Comparison of ENCODE assay signal across 1 cellular context in the genomic region with DNA sequence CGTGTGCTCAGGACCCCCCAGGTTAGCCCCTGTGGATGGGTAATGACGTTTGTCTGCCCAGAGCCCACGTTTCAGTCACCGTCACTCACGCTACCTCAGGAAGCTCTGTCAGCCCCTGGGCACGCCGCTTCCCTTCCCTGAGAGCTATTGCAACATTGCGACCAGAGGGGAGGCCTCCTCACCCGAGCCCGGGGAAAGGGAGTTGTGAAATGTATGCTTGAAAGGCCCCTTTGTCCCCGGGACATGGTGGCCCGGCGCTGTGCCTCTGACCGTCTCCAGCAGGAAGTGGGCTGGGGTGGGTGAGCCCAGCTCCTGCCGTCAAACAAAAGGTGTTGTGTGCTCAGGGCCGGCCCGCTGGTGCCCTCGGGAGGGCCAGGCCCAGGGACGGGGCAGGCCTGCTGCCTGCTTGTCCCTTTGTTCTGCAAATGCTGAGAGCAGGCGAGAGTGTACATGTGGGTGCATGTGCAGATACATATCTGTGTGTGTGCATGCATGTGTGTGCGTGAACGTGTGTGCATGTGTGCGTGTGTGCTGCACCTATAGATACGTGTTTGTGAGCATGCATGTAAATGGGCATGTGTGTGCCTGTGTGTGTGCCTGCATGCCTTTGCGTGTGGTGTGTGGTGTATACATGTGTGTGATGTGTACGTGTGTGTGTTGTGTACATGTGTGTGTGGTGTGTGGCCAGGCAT.
TF ChIP-seq lines count a peak whose summit lies in the region.

No MANE protein-coding gene starts in this region.

TF ChIP-seq in HepG2, 621 proteins besides CTCF, POLR2A, EP300 and RAD21 (continued from another document and continues in another):
- TF ChIP-seq, protein P1, sequence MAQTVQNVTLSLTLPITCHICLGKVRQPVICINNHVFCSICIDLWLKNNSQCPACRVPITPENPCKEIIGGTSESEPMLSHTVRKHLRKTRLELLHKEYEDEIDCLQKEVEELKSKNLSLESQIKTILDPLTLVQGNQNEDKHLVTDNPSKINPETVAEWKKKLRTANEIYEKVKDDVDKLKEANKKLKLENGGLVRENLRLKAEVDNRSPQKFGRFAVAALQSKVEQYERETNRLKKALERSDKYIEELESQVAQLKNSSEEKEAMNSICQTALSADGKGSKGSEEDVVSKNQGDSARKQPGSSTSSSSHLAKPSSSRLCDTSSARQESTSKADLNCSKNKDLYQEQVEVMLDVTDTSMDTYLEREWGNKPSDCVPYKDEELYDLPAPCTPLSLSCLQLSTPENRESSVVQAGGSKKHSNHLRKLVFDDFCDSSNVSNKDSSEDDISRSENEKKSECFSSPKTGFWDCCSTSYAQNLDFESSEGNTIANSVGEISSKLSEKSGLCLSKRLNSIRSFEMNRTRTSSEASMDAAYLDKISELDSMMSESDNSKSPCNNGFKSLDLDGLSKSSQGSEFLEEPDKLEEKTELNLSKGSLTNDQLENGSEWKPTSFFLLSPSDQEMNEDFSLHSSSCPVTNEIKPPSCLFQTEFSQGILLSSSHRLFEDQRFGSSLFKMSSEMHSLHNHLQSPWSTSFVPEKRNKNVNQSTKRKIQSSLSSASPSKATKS (CRISPR knock-in tag; IDR thresholded peaks at IDR 0.05), result no peak
- no peak for TF ChIP-seq ZNF615 (CRISPR knock-in tag; IDR thresholded peaks at IDR 0.05; ENCODE audit: borderline replicate concordance)
- TF ChIP-seq, protein P2, sequence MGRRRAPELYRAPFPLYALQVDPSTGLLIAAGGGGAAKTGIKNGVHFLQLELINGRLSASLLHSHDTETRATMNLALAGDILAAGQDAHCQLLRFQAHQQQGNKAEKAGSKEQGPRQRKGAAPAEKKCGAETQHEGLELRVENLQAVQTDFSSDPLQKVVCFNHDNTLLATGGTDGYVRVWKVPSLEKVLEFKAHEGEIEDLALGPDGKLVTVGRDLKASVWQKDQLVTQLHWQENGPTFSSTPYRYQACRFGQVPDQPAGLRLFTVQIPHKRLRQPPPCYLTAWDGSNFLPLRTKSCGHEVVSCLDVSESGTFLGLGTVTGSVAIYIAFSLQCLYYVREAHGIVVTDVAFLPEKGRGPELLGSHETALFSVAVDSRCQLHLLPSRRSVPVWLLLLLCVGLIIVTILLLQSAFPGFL (CRISPR knock-in tag; IDR thresholded peaks at IDR 0.05), result no peak
- TF ChIP-seq, protein P3, sequence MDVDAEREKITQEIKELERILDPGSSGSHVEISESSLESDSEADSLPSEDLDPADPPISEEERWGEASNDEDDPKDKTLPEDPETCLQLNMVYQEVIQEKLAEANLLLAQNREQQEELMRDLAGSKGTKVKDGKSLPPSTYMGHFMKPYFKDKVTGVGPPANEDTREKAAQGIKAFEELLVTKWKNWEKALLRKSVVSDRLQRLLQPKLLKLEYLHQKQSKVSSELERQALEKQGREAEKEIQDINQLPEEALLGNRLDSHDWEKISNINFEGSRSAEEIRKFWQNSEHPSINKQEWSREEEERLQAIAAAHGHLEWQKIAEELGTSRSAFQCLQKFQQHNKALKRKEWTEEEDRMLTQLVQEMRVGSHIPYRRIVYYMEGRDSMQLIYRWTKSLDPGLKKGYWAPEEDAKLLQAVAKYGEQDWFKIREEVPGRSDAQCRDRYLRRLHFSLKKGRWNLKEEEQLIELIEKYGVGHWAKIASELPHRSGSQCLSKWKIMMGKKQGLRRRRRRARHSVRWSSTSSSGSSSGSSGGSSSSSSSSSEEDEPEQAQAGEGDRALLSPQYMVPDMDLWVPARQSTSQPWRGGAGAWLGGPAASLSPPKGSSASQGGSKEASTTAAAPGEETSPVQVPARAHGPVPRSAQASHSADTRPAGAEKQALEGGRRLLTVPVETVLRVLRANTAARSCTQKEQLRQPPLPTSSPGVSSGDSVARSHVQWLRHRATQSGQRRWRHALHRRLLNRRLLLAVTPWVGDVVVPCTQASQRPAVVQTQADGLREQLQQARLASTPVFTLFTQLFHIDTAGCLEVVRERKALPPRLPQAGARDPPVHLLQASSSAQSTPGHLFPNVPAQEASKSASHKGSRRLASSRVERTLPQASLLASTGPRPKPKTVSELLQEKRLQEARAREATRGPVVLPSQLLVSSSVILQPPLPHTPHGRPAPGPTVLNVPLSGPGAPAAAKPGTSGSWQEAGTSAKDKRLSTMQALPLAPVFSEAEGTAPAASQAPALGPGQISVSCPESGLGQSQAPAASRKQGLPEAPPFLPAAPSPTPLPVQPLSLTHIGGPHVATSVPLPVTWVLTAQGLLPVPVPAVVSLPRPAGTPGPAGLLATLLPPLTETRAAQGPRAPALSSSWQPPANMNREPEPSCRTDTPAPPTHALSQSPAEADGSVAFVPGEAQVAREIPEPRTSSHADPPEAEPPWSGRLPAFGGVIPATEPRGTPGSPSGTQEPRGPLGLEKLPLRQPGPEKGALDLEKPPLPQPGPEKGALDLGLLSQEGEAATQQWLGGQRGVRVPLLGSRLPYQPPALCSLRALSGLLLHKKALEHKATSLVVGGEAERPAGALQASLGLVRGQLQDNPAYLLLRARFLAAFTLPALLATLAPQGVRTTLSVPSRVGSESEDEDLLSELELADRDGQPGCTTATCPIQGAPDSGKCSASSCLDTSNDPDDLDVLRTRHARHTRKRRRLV (CRISPR knock-in tag; IDR thresholded peaks at IDR 0.05), result peak; percentile 75; the same call in 1 of the 2 replicates
- TF ChIP-seq, protein P4, sequence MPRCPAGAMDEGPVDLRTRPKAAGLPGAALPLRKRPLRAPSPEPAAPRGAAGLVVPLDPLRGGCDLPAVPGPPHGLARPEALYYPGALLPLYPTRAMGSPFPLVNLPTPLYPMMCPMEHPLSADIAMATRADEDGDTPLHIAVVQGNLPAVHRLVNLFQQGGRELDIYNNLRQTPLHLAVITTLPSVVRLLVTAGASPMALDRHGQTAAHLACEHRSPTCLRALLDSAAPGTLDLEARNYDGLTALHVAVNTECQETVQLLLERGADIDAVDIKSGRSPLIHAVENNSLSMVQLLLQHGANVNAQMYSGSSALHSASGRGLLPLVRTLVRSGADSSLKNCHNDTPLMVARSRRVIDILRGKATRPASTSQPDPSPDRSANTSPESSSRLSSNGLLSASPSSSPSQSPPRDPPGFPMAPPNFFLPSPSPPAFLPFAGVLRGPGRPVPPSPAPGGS (CRISPR knock-in tag; IDR thresholded peaks at IDR 0.05), result peak; percentile 45; the same call in 1 of the 2 replicates
- TF ChIP-seq ZNF280D (CRISPR knock-in tag; IDR thresholded peaks at IDR 0.05), result no peak; the same call in none of the 2 replicates
- peak; percentile 86 for TF ChIP-seq FOXJ3 (CRISPR knock-in tag; IDR thresholded peaks at IDR 0.05; ENCODE audit: borderline replicate concordance)
- no peak for TF ChIP-seq DBP (CRISPR knock-in tag; IDR thresholded peaks at IDR 0.05; ENCODE audit: not compliant biosample characterization)
- no peak for TF ChIP-seq ZUFSP (CRISPR knock-in tag; IDR thresholded peaks at IDR 0.05; ENCODE audit: borderline replicate concordance)
- peak; percentile 74; the same call in 1 of the 2 replicates for TF ChIP-seq ZNF780A (CRISPR knock-in tag; IDR thresholded peaks at IDR 0.05)
- TF ChIP-seq HDAC6 (IDR thresholded peaks at IDR 0.05; ENCODE audit: low read depth, low read length), result no peak
- no peak for TF ChIP-seq ZNF740 (CRISPR knock-in tag; IDR thresholded peaks at IDR 0.05)
- TF ChIP-seq EEA1 (CRISPR knock-in tag; IDR thresholded peaks at IDR 0.05; ENCODE audit: borderline replicate concordance), result 0 out of 2 replicates have a peak, but pooled peaks have one; percentile 49
- TF ChIP-seq KDM2A (CRISPR knock-in tag; IDR thresholded peaks at IDR 0.05; ENCODE audit: borderline replicate concordance, low read depth), result peak; percentile 90
- no peak for TF ChIP-seq ZKSCAN5 (CRISPR knock-in tag; IDR thresholded peaks at IDR 0.05)
- TF ChIP-seq, protein P5, sequence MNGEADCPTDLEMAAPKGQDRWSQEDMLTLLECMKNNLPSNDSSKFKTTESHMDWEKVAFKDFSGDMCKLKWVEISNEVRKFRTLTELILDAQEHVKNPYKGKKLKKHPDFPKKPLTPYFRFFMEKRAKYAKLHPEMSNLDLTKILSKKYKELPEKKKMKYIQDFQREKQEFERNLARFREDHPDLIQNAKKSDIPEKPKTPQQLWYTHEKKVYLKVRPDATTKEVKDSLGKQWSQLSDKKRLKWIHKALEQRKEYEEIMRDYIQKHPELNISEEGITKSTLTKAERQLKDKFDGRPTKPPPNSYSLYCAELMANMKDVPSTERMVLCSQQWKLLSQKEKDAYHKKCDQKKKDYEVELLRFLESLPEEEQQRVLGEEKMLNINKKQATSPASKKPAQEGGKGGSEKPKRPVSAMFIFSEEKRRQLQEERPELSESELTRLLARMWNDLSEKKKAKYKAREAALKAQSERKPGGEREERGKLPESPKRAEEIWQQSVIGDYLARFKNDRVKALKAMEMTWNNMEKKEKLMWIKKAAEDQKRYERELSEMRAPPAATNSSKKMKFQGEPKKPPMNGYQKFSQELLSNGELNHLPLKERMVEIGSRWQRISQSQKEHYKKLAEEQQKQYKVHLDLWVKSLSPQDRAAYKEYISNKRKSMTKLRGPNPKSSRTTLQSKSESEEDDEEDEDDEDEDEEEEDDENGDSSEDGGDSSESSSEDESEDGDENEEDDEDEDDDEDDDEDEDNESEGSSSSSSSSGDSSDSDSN (CRISPR knock-in tag; IDR thresholded peaks at IDR 0.05), result peak; percentile 99
- TF ChIP-seq FLYWCH1 (CRISPR knock-in tag; IDR thresholded peaks at IDR 0.05), result no peak
- TF ChIP-seq ZFY (CRISPR knock-in tag; IDR thresholded peaks at IDR 0.05), result peak; percentile 91
- peak; percentile 83; the same call in 1 of the 2 replicates for TF ChIP-seq NCOR1 (IDR thresholded peaks at IDR 0.05; ENCODE audit: borderline replicate concordance, low read length)
- TF ChIP-seq ZFP41 (CRISPR knock-in tag; IDR thresholded peaks at IDR 0.05; ENCODE audit: borderline replicate concordance), result no peak
- no peak for TF ChIP-seq FOXM1 (CRISPR knock-in tag; IDR thresholded peaks at IDR 0.05)
- TF ChIP-seq CREM (IDR thresholded peaks at IDR 0.05), result peak; percentile 76
- no peak for TF ChIP-seq CREM (CRISPR knock-in tag; IDR thresholded peaks at IDR 0.05)
- TF ChIP-seq, protein P6, sequence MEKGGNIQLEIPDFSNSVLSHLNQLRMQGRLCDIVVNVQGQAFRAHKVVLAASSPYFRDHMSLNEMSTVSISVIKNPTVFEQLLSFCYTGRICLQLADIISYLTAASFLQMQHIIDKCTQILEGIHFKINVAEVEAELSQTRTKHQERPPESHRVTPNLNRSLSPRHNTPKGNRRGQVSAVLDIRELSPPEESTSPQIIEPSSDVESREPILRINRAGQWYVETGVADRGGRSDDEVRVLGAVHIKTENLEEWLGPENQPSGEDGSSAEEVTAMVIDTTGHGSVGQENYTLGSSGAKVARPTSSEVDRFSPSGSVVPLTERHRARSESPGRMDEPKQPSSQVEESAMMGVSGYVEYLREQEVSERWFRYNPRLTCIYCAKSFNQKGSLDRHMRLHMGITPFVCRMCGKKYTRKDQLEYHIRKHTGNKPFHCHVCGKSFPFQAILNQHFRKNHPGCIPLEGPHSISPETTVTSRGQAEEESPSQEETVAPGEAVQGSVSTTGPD (CRISPR knock-in tag; IDR thresholded peaks at IDR 0.05), result no peak
- peak; percentile 22; the same call in 1 of the 2 replicates for TF ChIP-seq ZNF441 (CRISPR knock-in tag; IDR thresholded peaks at IDR 0.05; ENCODE audit: borderline replicate concordance)
- no peak; the same call in none of the 2 replicates for TF ChIP-seq ZNF710 (CRISPR knock-in tag; IDR thresholded peaks at IDR 0.05; ENCODE audit: borderline replicate concordance)
